In the genomic region with DNA sequence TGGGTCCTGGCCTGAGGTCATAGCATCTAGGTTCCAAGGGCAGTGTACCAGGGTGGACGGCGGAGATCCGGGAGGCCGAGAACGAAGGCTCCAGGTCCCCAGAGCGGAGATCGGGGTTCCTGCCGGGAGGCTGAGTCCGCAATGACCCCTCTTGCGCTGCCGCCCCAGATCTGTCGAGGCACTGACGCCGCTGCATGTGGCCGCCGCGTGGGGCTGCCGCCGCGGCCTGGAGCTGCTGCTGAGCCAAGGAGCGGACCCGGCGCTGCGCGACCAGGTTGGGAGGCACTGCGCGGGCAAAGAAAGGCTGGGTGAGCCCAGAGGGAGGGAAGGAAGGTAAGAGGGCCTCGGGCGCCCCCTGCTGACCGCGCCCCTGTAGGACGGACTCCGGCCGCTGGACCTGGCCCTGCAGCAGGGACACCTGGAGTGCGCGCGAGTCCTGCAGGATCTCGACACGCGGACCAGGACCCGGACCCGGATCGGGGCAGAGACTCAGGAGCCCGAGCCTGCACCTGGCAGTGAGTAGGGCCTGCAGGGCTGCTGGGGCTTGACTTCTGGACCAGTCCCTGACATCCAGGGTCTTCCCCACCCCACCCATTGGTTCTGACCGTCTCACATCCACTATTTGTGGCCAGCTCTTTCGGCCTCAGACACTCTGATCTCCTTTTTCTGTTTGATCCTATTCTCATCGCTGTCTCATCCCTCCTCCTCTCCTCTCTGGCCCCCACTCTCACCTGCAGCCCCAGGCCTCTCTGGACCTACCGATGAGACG, we compare ENCODE assay signal across 8 cellular contexts. TPM values are rescaled to one million over a fixed set of nuclear protein-coding genes. Genes with fewer than 3 reads are reported as not detected.
DNase-seq lines count a peak whose midpoint lies in the region; ATAC-seq and TF ChIP-seq lines count a peak whose summit lies in the region.

No MANE protein-coding gene starts in this region.

- TF ChIP-seq CTCF in GM23338 (conservative IDR thresholded peaks at IDR 0.05; ENCODE audit: low read depth in 2 of 2) (peak; percentile 66 to 95), adrenal gland (IDR thresholded peaks at IDR 0.05) (peak; percentile 73 to 96 (median 90)), retinal pigment epithelial cell (conservative IDR thresholded peaks at IDR 0.05; ENCODE audit: low read depth, low read length) (peak; percentile 86)

- CTCF ChIA-PET in T-cell (lab: Charles Lee): interaction anchor here in 1 of 2 donors (2.1 kb wide), 1 partner anchor 16 kb away, joined by 10 read pairs; the partner anchor contains the start of gene BABAM1

- peaks cover 4% of the 10 kb centered on the region; the same call in 1 of the 2 replicates for H4K20me1 ChIP-seq in GM23338 (replicated peaks; ENCODE audit: insufficient read depth)

- no peaks in the 10 kb centered on the region for H3K79me2 ChIP-seq in GM23338 (replicated peaks; ENCODE audit: insufficient read depth)

- H3K4me1 ChIP-seq in GM23338 (ENCODE audit: insufficient read depth) (no peaks in the 10 kb centered on the region), adrenal gland (replicated peaks in 1 of 2) (peaks cover 10 to 17% of the 10 kb centered on the region in 2 donors)

- peaks cover 36% of the 10 kb centered on the region for H3K36me3 Mint-ChIP-seq in GM23338 (ENCODE audit: low read depth)
- H3K36me3 Mint-ChIP-seq in T-cell: no peaks in the 10 kb centered on the region

- POLR2A ChIA-PET in T-cell (lab: Charles Lee): interaction anchor here in 1 of 2 donors (0.5 kb wide), 1 partner anchor 61 kb away, joined by 9 read pairs; no protein-coding TSS in a partner anchor

- H3K27ac ChIP-seq in GM23338 (ENCODE audit: low read depth) (no peak overlapping the region), adrenal gland (no peak overlapping the region)

- 7 to 39% (median 12%) methylated on average over 8 to 49 of the region's 49 CpGs for WGBS in adrenal gland, 4 donors

- H3K36me3 ChIP-seq in GM23338 (ENCODE audit: insufficient read depth): no peaks in the 10 kb centered on the region
- peaks cover 0 to 5% of the 10 kb centered on the region in 2 donors for H3K36me3 ChIP-seq in adrenal gland (replicated peaks in 1 of 2)

- intact Hi-C loops in adrenal gland (cut with DNase I): loop anchor here (2.0 to 10.0 kb wide), 4 partner anchors 78 to 508 kb away; no protein-coding TSS in a partner anchor

- DNase-seq in DMS 273 (lab: John Stamatoyannopoulos, UW; ENCODE audit: unreplicated experiment): peak; percentile 95
- DNase-seq in GM23338 (ENCODE audit: low spot score): peak; percentile 95
- DNase-seq in NCI-H1105 (lab: John Stamatoyannopoulos, UW): peak; percentile 83
- peak in 33 of 34 experiments; percentile 44 to 78 (median 62) for DNase-seq in T-cell
- peak; percentile 79 to 94 (median 86) for DNase-seq in adrenal gland
- peak; percentile 87 for DNase-seq in hepatic stellate cell (ENCODE audit: low spot score)
- no peak for DNase-seq in retinal pigment epithelial cell (ENCODE audit: low read depth)

- H3K9me3 Mint-ChIP-seq in GM23338 (no peaks in the 10 kb centered on the region), T-cell (no peaks in the 10 kb centered on the region)

- H3K4me1 Mint-ChIP-seq in GM23338: peaks cover 2% of the 10 kb centered on the region; the same call in 2 of the 3 replicates
- peaks cover 4 to 7% (median 5%) of the 10 kb centered on the region in 3 donors for H3K4me1 Mint-ChIP-seq in T-cell

- no peak for TF ChIP-seq POLR2A in adrenal gland (IDR thresholded peaks at IDR 0.05)

- H3K4me2 ChIP-seq in GM23338: peak overlapping the region; percentile 88

- H3K4me3 Mint-ChIP-seq in GM23338 (peak overlapping the region; percentile 76), T-cell (peak overlapping the region; percentile 70 to 82 (median 77))

- peak overlapping the region; percentile 85 for H2AFZ ChIP-seq in GM23338

- H3K9me3 ChIP-seq in adrenal gland (replicated peaks in 1 of 3): no peaks in the 10 kb centered on the region

- H3K27ac Mint-ChIP-seq in GM23338 (no peak overlapping the region), T-cell (no peak overlapping the region)

- ATAC-seq in GM23338 (peak; percentile 88), T-cell (replicated peaks in 1 of 4) (peak; percentile 92 to 94 (median 93)), GM21390 (IDR thresholded peaks at IDR 0.05; ENCODE audit: unreplicated experiment) (no peak)

- peaks cover 24% of the 10 kb centered on the region for H3F3A ChIP-seq in GM23338 (replicated peaks; ENCODE audit: low read depth)

- H3K4me3 ChIP-seq in GM23338: peak overlapping the region; percentile 69
- H3K4me3 ChIP-seq in adrenal gland: peak overlapping the region in 1 of 4 donors; percentile 41
- H3K4me3 ChIP-seq in retinal pigment epithelial cell (ENCODE audit: low read length): peak overlapping the region; percentile 14

- H3K27me3 ChIP-seq in GM23338 (ENCODE audit: insufficient read depth) (peaks cover 6% of the 10 kb centered on the region; the same call in 1 of the 2 replicates), adrenal gland (peaks cover 6% of the 10 kb centered on the region)

- H3K9me2 ChIP-seq in GM23338 (ENCODE audit: insufficient read depth): no peaks in the 10 kb centered on the region

- H3K27me3 Mint-ChIP-seq in GM23338 (ENCODE audit: insufficient read depth, low read depth, poor library complexity) (peaks cover 4% of the 10 kb centered on the region), T-cell (peaks cover 0 to 2% of the 10 kb centered on the region in 2 donors)

TF ChIP-seq in GM23338, 12 proteins besides CTCF, POLR2A, EP300 and RAD21 (continues in another document):
- TF ChIP-seq ETS1 (IDR thresholded peaks at IDR 0.05) (no peak), STAT1 (IDR thresholded peaks at IDR 0.05; ENCODE audit: unreplicated experiment) (no peak), EZH2phosphoT487 (IDR thresholded peaks at IDR 0.05; ENCODE audit: unreplicated experiment) (no peak), ZNF114 (CRISPR knock-in tag; IDR thresholded peaks at IDR 0.05) (no peak), POLR2AphosphoS5 (IDR thresholded peaks at IDR 0.05; ENCODE audit: low read depth) (peak; percentile 54; the same call in 1 of the 2 replicates)

RNA-seq across cellular contexts. Expression of gene ANKLE1, which starts 1.0 kb away (rescaled TPM):
- 20.2 and 50.1 TPM in 2 replicates for total RNA-seq in GM23338 (2014; rRNA removed; shearing (Covaris generic))
- polyA plus RNA-seq in GM23338 (2016; fragmentation: Nextera tagmentation; extraction: Ambion mirVana) (9.1 and 11.2 TPM in 2 replicates), adrenal gland (1 to 10 TPM in 1 of 3 donors, under 1 TPM in 2; 0.11 to 1.7 (median 0.64) TPM)
- total RNA-seq in T-cell (1 to 10 TPM in 4 of 5 donors, under 1 TPM in 1; 0.93 to 6.5 (median 2.9) TPM), adrenal gland (1 to 10 TPM in 1 of 8 donors, under 1 TPM in 7; 0.25 to 1.8 (median 0.38) TPM)

RNA-seq across cellular contexts. Expression of gene BABAM1, which starts 15.4 kb away (rescaled TPM):
- 78.1 and 87.8 TPM in 2 replicates for total RNA-seq in GM23338 (2014; rRNA removed; shearing (Covaris generic))
- polyA plus RNA-seq in GM23338 (2016; fragmentation: Nextera tagmentation; extraction: Ambion mirVana) (88.7 and 95.0 TPM in 2 replicates), adrenal gland (100 to 1,000 TPM in 2 of 3 donors, 10 to 100 TPM in 1; 71.1 to 116 (median 101) TPM)
- total RNA-seq in T-cell (100 to 1,000 TPM in 3 of 5 donors, 10 to 100 TPM in 2; 76.7 to 130 (median 117) TPM), adrenal gland (100 to 1,000 TPM in 1 of 8 donors, 10 to 100 TPM in 7; 68.5 to 128 (median 79.4) TPM)

RNA-seq across cellular contexts. Expression of gene USHBP1, which starts 18.1 kb away (rescaled TPM):
- total RNA-seq in GM23338 (2014; rRNA removed; shearing (Covaris generic)): 5.2 and 5.6 TPM in 2 replicates
- polyA plus RNA-seq in GM23338 (2016; fragmentation: Nextera tagmentation; extraction: Ambion mirVana) (4.0 and 4.6 TPM in 2 replicates), adrenal gland (10 to 100 TPM in 2 of 3 donors, under 1 TPM in 1; 0.71 to 23.6 (median 10.4) TPM)
- total RNA-seq in T-cell (under 1 TPM in 4 of 5 donors, not detected in 1; 0.10 to 0.61 (median 0.38) TPM), adrenal gland (10 to 100 TPM in 2 of 8 donors, 1 to 10 TPM in 6; 1.8 to 13.2 (median 5.3) TPM)

RNA-seq across cellular contexts. Expression of gene ABHD8, which starts 20.6 kb away (rescaled TPM):
- 11.4 and 16.5 TPM in 2 replicates for total RNA-seq in GM23338 (2014; rRNA removed; shearing (Covaris generic))
- polyA plus RNA-seq in GM23338 (2016; fragmentation: Nextera tagmentation; extraction: Ambion mirVana): 5.0 and 5.5 TPM in 2 replicates
- 10 to 100 TPM in 3 of 5 donors, 1 to 10 TPM in 2; 5.3 to 12.4 (median 11.3) TPM for total RNA-seq in T-cell
- total RNA-seq in adrenal gland: 10 to 100 TPM; 24.7 to 60.0 (median 42.1) TPM
- 10 to 100 TPM in 2 of 3 donors, 1 to 10 TPM in 1; 2.3 to 33.1 (median 32.0) TPM for polyA plus RNA-seq in adrenal gland

RNA-seq across cellular contexts. Expression of gene MRPL34, which starts 23.0 kb away (rescaled TPM):
- 59.9 and 70.6 TPM in 2 replicates for total RNA-seq in GM23338 (2014; rRNA removed; shearing (Covaris generic))
- polyA plus RNA-seq in GM23338 (2016; fragmentation: Nextera tagmentation; extraction: Ambion mirVana) (266 and 280 TPM in 2 replicates), adrenal gland (100 to 1,000 TPM; 101 to 144 (median 121) TPM)
- total RNA-seq in T-cell (10 to 100 TPM; 37.6 to 87.0 (median 69.3) TPM), adrenal gland (100 to 1,000 TPM; 126 to 358 (median 170) TPM)
